ENCODE assay signal across 37 cellular contexts in the genomic region with DNA sequence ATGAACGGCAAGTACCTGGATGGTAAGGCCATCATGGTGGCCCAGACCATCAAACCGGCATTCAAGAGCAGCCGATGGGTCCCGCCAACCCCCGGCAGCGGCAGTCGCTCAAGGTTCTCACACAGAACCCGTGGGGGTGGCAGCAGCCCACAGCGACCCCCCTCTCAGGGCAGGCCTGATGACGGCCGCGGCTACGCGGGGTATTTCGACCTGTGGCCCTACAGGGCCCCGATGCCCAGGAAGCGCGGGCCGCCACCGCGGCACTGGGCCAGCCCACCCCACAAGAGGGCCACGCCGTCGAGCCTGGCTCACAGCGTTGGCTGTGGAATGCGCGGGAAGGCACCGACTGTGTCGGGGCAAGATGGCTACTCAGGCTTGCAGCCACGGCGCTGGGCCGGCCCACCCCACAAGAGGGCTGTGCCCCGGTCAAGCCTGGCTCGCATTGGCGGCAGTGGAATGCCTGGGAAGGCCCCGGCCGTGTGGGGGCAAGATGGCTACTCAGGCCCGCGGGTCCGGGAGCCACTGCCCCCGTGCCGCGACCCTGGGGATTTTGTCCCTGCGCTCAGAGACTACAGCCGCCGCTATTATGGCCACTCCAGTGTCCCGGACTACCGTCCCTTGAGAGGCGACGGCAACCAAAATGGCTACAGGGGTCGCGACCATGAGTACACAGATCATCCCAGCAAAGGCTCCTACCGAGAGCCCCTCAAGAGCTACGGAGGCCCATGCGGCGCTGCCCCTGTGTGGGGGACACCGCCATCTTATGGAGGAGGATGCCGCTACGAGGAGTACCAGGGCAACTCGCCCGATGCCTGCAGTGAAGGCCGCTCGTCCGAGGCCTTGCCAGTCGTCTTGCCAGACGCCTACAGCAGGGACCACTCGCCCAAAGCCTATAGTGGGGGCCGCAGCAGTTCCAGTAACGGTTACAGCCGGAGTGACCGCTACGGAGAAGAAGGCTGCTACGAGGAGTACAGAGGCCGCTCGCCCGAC. TPM values are rescaled to one million over a fixed set of nuclear protein-coding genes. Genes with fewer than 3 reads are reported as not detected.
"Had no signal": no experiment of that assay in that cellular context is flagged by ENCODE, and none has a peak within 500 bp of the region (broad histone marks: within the 10 kb centered on the region; RNA-seq: fewer than 3 reads in every experiment).

No MANE protein-coding gene starts in this region.

- ATAC-seq: naive thymus-derived CD8-positive, alpha-beta T cell; natural killer cell treated with Interleukin-12 subunit alpha and Interleukin-12 subunit beta and Interleukin-15 and Interleukin-18, amount 100 ng/mL, for 72 hours; pancreas; stimulated activated memory B cell treated with anti-CD40 and anti-IgM and Interleukin-4, amounts not matched to agents 10 μg/mL and 1 μg/mL and 100 μg/mL, for 72 hours; upper lobe of right lung had no signal

- H3K36me3 ChIP-seq: neutrophil, pancreas, prostate gland, right atrium auricular region, right lobe of liver, spleen, stomach, tibial artery, transverse colon, upper lobe of right lung, uterus had no signal

- H3K4me2 ChIP-seq: smooth muscle cell had no signal

- H3K9me3 ChIP-seq: neutrophil, pancreas, prostate gland, right atrium auricular region, right lobe of liver, tibial artery, transverse colon, upper lobe of right lung, uterus had no signal

- DNase-seq: naive B cell; naive thymus-derived CD8-positive, alpha-beta T cell; nephron progenitor cell; nucleus accumbens; retina; right lobe of liver; spleen; stimulated activated CD4-positive, alpha-beta T cell treated with anti-CD3 and anti-CD28 coated beads, Interleukin-12 subunit alpha, Interleukin-12 subunit beta, amount 100 ng/mL, for 4 hours; stimulated activated CD4-positive, alpha-beta T cell treated with anti-CD3 and anti-CD28 coated beads, Interleukin-1b, Interleukin-23, amount 100 ng/mL, for 48 hours; stimulated activated CD4-positive, alpha-beta T cell treated with anti-CD3 and anti-CD28 coated beads, Interleukin-4, amount 100 ng/mL, for 1 hour; stimulated activated CD4-positive, alpha-beta T cell treated with anti-CD3 and anti-CD28 coated beads, Interleukin-4, amount 100 ng/mL, for 4 hours; stimulated activated CD8-positive, alpha-beta memory T cell treated with anti-CD3 and anti-CD28 coated beads, Interleukin-4, amount 100 ng/mL, for 48 hours; stimulated activated naive CD4-positive, alpha-beta T cell; stomach; tibial artery; transverse colon; upper lobe of right lung; uterus had no signal

- H3K27ac ChIP-seq: neutrophil, pancreas, prostate gland, right atrium auricular region, right lobe of liver, skin epidermis, spleen, stomach, tibial artery, transverse colon, upper lobe of right lung, uterus had no signal

- H3K4me3 Mint-ChIP-seq: naive B cell; naive thymus-derived CD8-positive, alpha-beta T cell; natural killer cell treated with Interleukin-12 subunit alpha and Interleukin-12 subunit beta and Interleukin-15 and Interleukin-18, amount 100 ng/mL, for 72 hours; nephron progenitor cell; neural crest cell; stimulated activated memory B cell treated with anti-CD40 and anti-IgM and Interleukin-4, amounts not matched to agents 10 μg/mL and 1 μg/mL and 100 μg/mL, for 72 hours; stimulated activated naive CD8-positive, alpha-beta T cell treated with anti-CD3 and anti-CD28 coated beads, Interleukin-15, Interleukin-2, amounts not matched to agents 100 ng/mL and 50 ng/mL, for 24 hours; type B pancreatic cell had no signal

- H3K4me1 Mint-ChIP-seq: naive B cell; naive thymus-derived CD8-positive, alpha-beta T cell; nephron progenitor cell; neural crest cell; stimulated activated memory B cell treated with anti-CD40 and anti-IgM and Interleukin-4, amounts not matched to agents 10 μg/mL and 1 μg/mL and 100 μg/mL, for 72 hours had no signal

- H3K27ac Mint-ChIP-seq: naive B cell; naive thymus-derived CD8-positive, alpha-beta T cell; natural killer cell treated with Interleukin-12 subunit alpha and Interleukin-12 subunit beta and Interleukin-15 and Interleukin-18, amount 100 ng/mL, for 72 hours; nephron progenitor cell; stimulated activated memory B cell treated with anti-CD40 and anti-IgM and Interleukin-4, amounts not matched to agents 10 μg/mL and 1 μg/mL and 100 μg/mL, for 72 hours; stimulated activated naive CD8-positive, alpha-beta T cell treated with anti-CD3 and anti-CD28 coated beads, Interleukin-15, Interleukin-2, amounts not matched to agents 100 ng/mL and 50 ng/mL, for 24 hours; type B pancreatic cell had no signal

- FAIRE-seq: pancreas had no signal

- H3K27me3 Mint-ChIP-seq: naive B cell; stimulated activated memory B cell treated with anti-CD40 and anti-IgM and Interleukin-4, amounts not matched to agents 10 μg/mL and 1 μg/mL and 100 μg/mL, for 72 hours; stimulated activated naive CD8-positive, alpha-beta T cell treated with anti-CD3 and anti-CD28 coated beads, Interleukin-15, Interleukin-2, amounts not matched to agents 100 ng/mL and 50 ng/mL, for 24 hours; type B pancreatic cell had no signal

- H3K4me1 ChIP-seq: pancreas, prostate gland, right atrium auricular region, right lobe of liver, spleen, tibial artery, transverse colon, upper lobe of right lung, uterus had no signal

- H3K4me3 ChIP-seq: pancreas, prostate gland, right atrium auricular region, right lobe of liver, skin epidermis, smooth muscle cell, spleen, stomach, tibial artery, transverse colon, upper lobe of right lung, uterus had no signal

- H3K36me3 Mint-ChIP-seq: naive B cell; naive thymus-derived CD8-positive, alpha-beta T cell; natural killer cell treated with Interleukin-12 subunit alpha and Interleukin-12 subunit beta and Interleukin-15 and Interleukin-18, amount 100 ng/mL, for 72 hours; stimulated activated memory B cell treated with anti-CD40 and anti-IgM and Interleukin-4, amounts not matched to agents 10 μg/mL and 1 μg/mL and 100 μg/mL, for 72 hours had no signal

- H3K9me3 Mint-ChIP-seq: stimulated activated naive CD8-positive, alpha-beta T cell treated with anti-CD3 and anti-CD28 coated beads, Interleukin-15, Interleukin-2, amounts not matched to agents 100 ng/mL and 50 ng/mL, for 24 hours had no signal

- H3K27me3 ChIP-seq: neutrophil, pancreas, right atrium auricular region, spleen, stomach, tibial artery, transverse colon, upper lobe of right lung, uterus had no signal

RNA-seq across cellular contexts. Expression of a gene that starts 0.7 kb away (rescaled TPM):
- total RNA-seq: myocyte; naive thymus-derived CD8-positive, alpha-beta T cell; natural killer cell treated with Interleukin-12 subunit alpha and Interleukin-12 subunit beta and Interleukin-15 and Interleukin-18, amount 100 ng/mL, for 72 hours; neural crest cell; omental fat pad; osteocyte; pancreas; pulmonary artery endothelial cell; right atrium auricular region; right lobe of liver; smooth muscle cell; spleen; stomach; subcutaneous adipose tissue; temporal lobe; transverse colon; upper lobe of right lung; urinary bladder; uterus had no signal
- polyA plus RNA-seq: naive thymus-derived CD8-positive, alpha-beta T cell; pancreas; smooth muscle cell; spleen; stomach; thymus; urinary bladder had no signal

RNA-seq across cellular contexts. Expression of a gene that starts 44.0 kb away (rescaled TPM):
- total RNA-seq: myocyte; naive thymus-derived CD8-positive, alpha-beta T cell; natural killer cell treated with Interleukin-12 subunit alpha and Interleukin-12 subunit beta and Interleukin-15 and Interleukin-18, amount 100 ng/mL, for 72 hours had no signal
- polyA plus RNA-seq: naive thymus-derived CD8-positive, alpha-beta T cell had no signal
